8 cellular contexts compared by ENCODE assay signal in the genomic region with DNA sequence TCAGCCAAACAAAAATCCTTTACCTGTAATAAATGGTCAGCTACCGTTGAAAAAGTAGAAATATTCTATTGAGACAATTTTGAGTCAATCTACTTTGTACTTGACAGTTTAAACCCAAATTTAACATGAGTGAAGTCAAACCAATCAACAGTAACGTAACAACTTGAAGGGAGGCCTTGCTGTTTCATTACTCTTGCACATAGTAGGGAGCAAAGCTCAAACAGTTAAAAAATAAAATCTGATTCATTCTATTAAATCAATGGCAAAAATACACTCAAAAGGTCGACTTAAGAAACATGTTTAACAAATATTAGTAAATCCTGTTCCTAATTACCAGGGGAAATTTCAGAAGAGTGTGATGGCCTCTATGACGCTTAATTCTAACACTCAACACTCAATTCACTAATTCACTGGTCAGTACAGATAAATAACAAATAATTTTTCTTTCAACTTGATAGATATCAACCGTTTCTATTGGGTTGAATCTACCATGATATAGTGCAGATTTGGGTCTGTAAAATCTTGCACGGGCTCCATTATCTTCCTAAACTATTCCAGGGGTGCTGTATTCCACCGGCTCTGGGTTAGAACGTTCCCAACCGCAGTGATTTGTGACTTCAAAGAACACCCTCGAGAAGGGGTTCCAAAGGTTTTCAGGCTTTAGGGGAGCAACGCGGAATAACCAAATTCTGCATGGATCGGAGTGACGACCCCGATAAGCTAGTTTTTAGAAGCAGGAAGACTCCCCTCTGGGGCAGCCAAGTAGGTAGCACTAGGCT. TPM values are rescaled to one million over a fixed set of nuclear protein-coding genes. Genes with fewer than 3 reads are reported as not detected.
DNase-seq lines count a peak whose midpoint lies in the region; ATAC-seq and TF ChIP-seq lines count a peak whose summit lies in the region.

No MANE protein-coding gene starts in this region.

- H3K9me3 Mint-ChIP-seq in activated CD4-positive, alpha-beta T cell treated with anti-CD3 and anti-CD28 coated beads, Interleukin-2, amount 10 ng/mL, durations not matched to agents 24 days and 14 days: no peaks in the 10 kb centered on the region
- no peaks in the 10 kb centered on the region for H3K9me3 Mint-ChIP-seq in activated naive CD8-positive, alpha-beta T cell treated with anti-CD3 and anti-CD28 coated beads, Interleukin-2, amount 50 U/mL, for 24 hours

- 21% methylated on average over 15 of the region's 15 CpGs for WGBS in liver
- 18% methylated on average over 15 of the region's 15 CpGs for WGBS in thymus

- H3K4me3 ChIP-seq in liver (ENCODE audit: low read depth in 1 of 3, low read length in 3 of 3) (peak overlapping the region; percentile 27 to 96 (median 86)), thymus (ENCODE audit: low read length) (peak overlapping the region; percentile 84)

- H3K9ac ChIP-seq in liver (ENCODE audit: low read depth in 1 of 2, low read length in 2 of 2): peak overlapping the region; percentile 30 to 36

- H3K9me3 ChIP-seq in liver (ENCODE audit: control insufficient read depth in 4 of 4, low read length in 3 of 4) (no peaks in the 10 kb centered on the region), thymus (ENCODE audit: control insufficient read depth) (no peaks in the 10 kb centered on the region)

- peaks cover 6% of the 10 kb centered on the region for H3K27me3 Mint-ChIP-seq in activated CD4-positive, alpha-beta T cell treated with anti-CD3 and anti-CD28 coated beads, Interleukin-2, amount 10 ng/mL, durations not matched to agents 24 days and 14 days
- H3K27me3 Mint-ChIP-seq in activated naive CD8-positive, alpha-beta T cell treated with anti-CD3 and anti-CD28 coated beads, Interleukin-2, amount 50 U/mL, for 24 hours: peaks cover 8% of the 10 kb centered on the region

- TF ChIP-seq CTCF in liver (IDR thresholded peaks at IDR 0.05; ENCODE audit: low read depth, low read length, missing input control): no peak

- H3K27ac ChIP-seq in liver (ENCODE audit: low read depth in 1 of 2, low read length in 2 of 2) (peak overlapping the region; percentile 23 to 82), thymus (ENCODE audit: low read depth) (peak overlapping the region; percentile 25)

- peaks cover 18% of the 10 kb centered on the region for H3K36me3 Mint-ChIP-seq in activated CD4-positive, alpha-beta T cell treated with anti-CD3 and anti-CD28 coated beads, Interleukin-2, amount 10 ng/mL, durations not matched to agents 24 days and 14 days (ENCODE audit: low read depth)
- H3K36me3 Mint-ChIP-seq in activated naive CD8-positive, alpha-beta T cell treated with anti-CD3 and anti-CD28 coated beads, Interleukin-2, amount 50 U/mL, for 24 hours (ENCODE audit: low read depth): peaks cover 11% of the 10 kb centered on the region

- H3K4me1 ChIP-seq in liver (ENCODE audit: control insufficient read depth in 4 of 4, insufficient read depth in 4 of 4, low read length in 3 of 4) (peaks cover 0 to 12% (median 8%) of the 10 kb centered on the region in 4 donors), thymus (ENCODE audit: control insufficient read depth, insufficient read depth, low read length) (peaks cover 8% of the 10 kb centered on the region)

- H3K27me3 ChIP-seq in liver (ENCODE audit: control insufficient read depth in 4 of 4, insufficient read depth in 4 of 4, low read length in 3 of 4) (no peaks in the 10 kb centered on the region), thymus (ENCODE audit: control insufficient read depth, insufficient read depth) (no peaks in the 10 kb centered on the region)

- ATAC-seq in activated naive CD8-positive, alpha-beta T cell treated with anti-CD3 and anti-CD28 coated beads, Interleukin-2, amount 50 U/mL, for 24 hours: no peak
- ATAC-seq in GM19035 (IDR thresholded peaks at IDR 0.05; ENCODE audit: unreplicated experiment) (no peak), HG03280 (IDR thresholded peaks at IDR 0.05; ENCODE audit: unreplicated experiment) (no peak)

- TF ChIP-seq RAD21 in liver (IDR thresholded peaks at IDR 0.05): no peak

- peak overlapping the region; percentile 85 for H3K27ac Mint-ChIP-seq in activated CD4-positive, alpha-beta T cell treated with anti-CD3 and anti-CD28 coated beads, Interleukin-2, amount 10 ng/mL, durations not matched to agents 24 days and 14 days
- peak overlapping the region; percentile 77 for H3K27ac Mint-ChIP-seq in activated naive CD8-positive, alpha-beta T cell treated with anti-CD3 and anti-CD28 coated beads, Interleukin-2, amount 50 U/mL, for 24 hours

- peaks cover 44% of the 10 kb centered on the region for H3K4me1 Mint-ChIP-seq in activated CD4-positive, alpha-beta T cell treated with anti-CD3 and anti-CD28 coated beads, Interleukin-2, amount 10 ng/mL, durations not matched to agents 24 days and 14 days
- peaks cover 71% of the 10 kb centered on the region for H3K4me1 Mint-ChIP-seq in activated naive CD8-positive, alpha-beta T cell treated with anti-CD3 and anti-CD28 coated beads, Interleukin-2, amount 50 U/mL, for 24 hours

- intact Hi-C loops in activated CD4-positive, alpha-beta T cell treated with anti-CD3 and anti-CD28 coated beads, Interleukin-2, amount 10 ng/mL, durations not matched to agents 24 days and 14 days (cut with micrococcal nuclease): loop anchor here (1.0 to 10.0 kb wide), 4 partner anchors 75 to 851 kb away; partner anchors contain the start of genes ARID4B, COA6 and GGPS1

- no peaks in the 10 kb centered on the region for H3K36me3 ChIP-seq in liver (ENCODE audit: control insufficient read depth in 4 of 4, insufficient read depth in 3 of 4, low read depth in 1 of 4, low read length in 3 of 4)
- H3K36me3 ChIP-seq in thymus (ENCODE audit: control insufficient read depth, insufficient read depth): no peaks in the 10 kb centered on the region

- peak overlapping the region; percentile 87 for H3K4me3 Mint-ChIP-seq in activated CD4-positive, alpha-beta T cell treated with anti-CD3 and anti-CD28 coated beads, Interleukin-2, amount 10 ng/mL, durations not matched to agents 24 days and 14 days
- H3K4me3 Mint-ChIP-seq in activated naive CD8-positive, alpha-beta T cell treated with anti-CD3 and anti-CD28 coated beads, Interleukin-2, amount 50 U/mL, for 24 hours: peak overlapping the region; percentile 86

- DNase-seq in activated CD4-positive, alpha-beta T cell treated with anti-CD3 and anti-CD28 coated beads, Interleukin-2, amount 10 ng/mL, durations not matched to agents 24 days and 14 days: no peak
- DNase-seq in activated CD4-positive, alpha-beta T cell treated with anti-CD3 and anti-CD28 coated beads for 48 hours: no peak
- DNase-seq in activated naive CD8-positive, alpha-beta T cell treated with anti-CD3 and anti-CD28 coated beads, Interleukin-2, amount 50 U/mL, for 24 hours: no peak
- DNase-seq in NCI-H146 (lab: John Stamatoyannopoulos, UW): no peak

TF ChIP-seq in liver, 16 proteins besides CTCF, POLR2A, EP300 and RAD21:
- TF ChIP-seq ZBTB33 (IDR thresholded peaks at IDR 0.05) (no peak), GABPA (IDR thresholded peaks at IDR 0.05 in 1 of 2, conservative IDR thresholded peaks at IDR 0.05 in 1 of 2) (no peak), HNF4A (conservative IDR thresholded peaks at IDR 0.05) (no peak), FOXA1 (IDR thresholded peaks at IDR 0.05) (no peak), JUND (IDR thresholded peaks at IDR 0.05) (no peak)
- TF ChIP-seq, protein P1, sequence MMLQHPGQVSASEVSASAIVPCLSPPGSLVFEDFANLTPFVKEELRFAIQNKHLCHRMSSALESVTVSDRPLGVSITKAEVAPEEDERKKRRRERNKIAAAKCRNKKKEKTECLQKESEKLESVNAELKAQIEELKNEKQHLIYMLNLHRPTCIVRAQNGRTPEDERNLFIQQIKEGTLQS (IDR thresholded peaks at IDR 0.05): no peak
- TF ChIP-seq, protein P2, sequence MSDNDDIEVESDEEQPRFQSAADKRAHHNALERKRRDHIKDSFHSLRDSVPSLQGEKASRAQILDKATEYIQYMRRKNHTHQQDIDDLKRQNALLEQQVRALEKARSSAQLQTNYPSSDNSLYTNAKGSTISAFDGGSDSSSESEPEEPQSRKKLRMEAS (IDR thresholded peaks at IDR 0.05): no peak

RNA-seq across cellular contexts. Expression of gene TARBP1, which starts 1.4 kb away (rescaled TPM):
- 70.7 and 75.9 TPM in 2 replicates for total RNA-seq in activated CD4-positive, alpha-beta T cell treated with anti-CD3 and anti-CD28 coated beads, Interleukin-2, amount 10 ng/mL, durations not matched to agents 24 days and 14 days
- total RNA-seq in liver: 10 to 100 TPM; 11.9 to 17.6 TPM
- 1 to 10 TPM; 4.1 to 6.4 TPM for polyA plus RNA-seq in liver
- 66.3 TPM for polyA plus RNA-seq in thymus
